ENCODE assay signal across 19 cellular contexts in the genomic region with DNA sequence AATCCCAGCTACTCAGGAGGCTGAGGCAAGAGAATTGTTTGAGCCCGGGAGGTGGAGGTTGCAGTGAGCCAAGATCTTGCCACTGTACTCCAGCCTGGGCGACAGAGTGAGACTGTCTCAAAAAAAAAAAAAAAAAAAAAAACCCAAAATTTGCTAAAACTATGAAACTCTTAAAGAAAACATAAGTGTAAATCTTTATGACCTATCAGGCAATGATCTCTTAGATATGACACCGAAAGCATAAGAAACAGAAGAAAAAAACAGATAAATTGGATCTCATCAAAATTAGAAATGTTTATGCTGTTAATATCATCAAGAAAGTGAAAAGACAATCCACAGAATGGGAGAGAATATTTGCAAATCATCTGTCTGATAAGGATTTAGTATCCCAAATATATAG. TPM values are rescaled to one million over a fixed set of nuclear protein-coding genes. Genes with fewer than 3 reads are reported as not detected.
DNase-seq lines count a peak whose midpoint lies in the region; ATAC-seq, FAIRE-seq and TF ChIP-seq lines count a peak whose summit lies in the region.
"Had no signal": no experiment of that assay in that cellular context is flagged by ENCODE, and none has a peak within 500 bp of the region (broad histone marks: within the 10 kb centered on the region; RNA-seq: fewer than 3 reads in every experiment).

No MANE protein-coding gene starts in this region.

- intact Hi-C loops in K562 (cut with micrococcal nuclease), result no loop called here

- H3K27me3 ChIP-seq in K562 (ENCODE audit: control insufficient read depth in 2 of 2, insufficient read depth in 2 of 2, low read length in 2 of 2), result peaks cover 41 to 56% of the 10 kb centered on the region in 2 experiments

- H4K20me1 ChIP-seq in K562 (replicated peaks; ENCODE audit: control insufficient read depth, insufficient read depth, low read length), result 0 out of 2 replicates have a peak, but pooled peaks cover 4% of the 10 kb centered on the region
- H4K20me1 ChIP-seq: BLaER1 had no signal

- TF ChIP-seq CTCF in HEK293 (tag by site-specific recombination; IDR thresholded peaks at IDR 0.05), result no peak
- TF ChIP-seq CTCF in K562 (IDR thresholded peaks at IDR 0.05 in 2 of 3, conservative IDR thresholded peaks at IDR 0.05 in 1 of 3; ENCODE audit: insufficient read depth in 2 of 3, low read depth in 1 of 3, low read length in 3 of 3), result no peak

- H3K9ac ChIP-seq in K562 (ENCODE audit: insufficient read depth in 1 of 2, low read depth in 2 of 2, low read length in 2 of 2), result no peak overlapping the region
- H3K9ac ChIP-seq: BLaER1, GM23248 had no signal

- H3K4me1 ChIP-seq in HEK293 (ENCODE audit: control insufficient read depth, insufficient read depth, low read length) (peaks cover 8% of the 10 kb centered on the region), K562 (replicated peaks in 1 of 2; ENCODE audit: control insufficient read depth in 2 of 2, insufficient read depth in 2 of 2, low read length in 2 of 2) (peaks cover 0 to 7% of the 10 kb centered on the region in 2 experiments; a peak in 1 of 5 replicates)
- H3K4me1 ChIP-seq: HAP-1 had no signal

- no peaks in the 10 kb centered on the region for H3K9me1 ChIP-seq in K562 (ENCODE audit: control insufficient read depth, insufficient read depth, low read length)

- H3K4me3 ChIP-seq in HEK293 (ENCODE audit: low read depth, low read length), result no peak overlapping the region
- no peak overlapping the region for H3K4me3 ChIP-seq in K562
- H3K4me3 ChIP-seq: BLaER1, GM23248, HAP-1 had no signal

- in situ Hi-C loops in K562 (cut with MboI), result no loop called here

- TF ChIP-seq POLR2A in K562 (conservative IDR thresholded peaks at IDR 0.05), result no peak

- POLR2A ChIA-PET in HEK293 (lab: Yijun Ruan, JAX), result no interaction called here
- POLR2A ChIA-PET in K562 (lab: Yijun Ruan, JAX), result interaction anchor here (0.6 kb wide), 2 partner anchors 186 to 646 kb away, joined by 3 read pairs; no protein-coding TSS in a partner anchor

- H3K9me3 ChIP-seq in HEK293 (ENCODE audit: control insufficient read depth, insufficient read depth, low read depth, low read length) (no peaks in the 10 kb centered on the region), K562 (replicated peaks; ENCODE audit: control insufficient read depth, insufficient read depth, low read depth, low read length) (no peaks in the 10 kb centered on the region)
- H3K9me3 ChIP-seq: BLaER1, HAP-1 had no signal

- CTCF ChIA-PET in HEK293 (lab: Yijun Ruan, JAX), result no interaction called here
- CTCF ChIA-PET in K562 (lab: Yijun Ruan, JAX; ENCODE audit: low intra/inter-chr PET ratio), result no interaction called here

- ATAC-seq in K562 (no peak), GM19452 (IDR thresholded peaks at IDR 0.05; ENCODE audit: unreplicated experiment) (no peak), GM19324 (IDR thresholded peaks at IDR 0.05; ENCODE audit: low FRiP score, unreplicated experiment) (no peak)

- no peak overlapping the region for H3K27ac ChIP-seq in HEK293 (ENCODE audit: extremely low read depth, low read depth, low read length)
- no peak overlapping the region for H3K27ac ChIP-seq in K562 (ENCODE audit: extremely low read depth, low read depth, low read length)
- H3K27ac ChIP-seq: BLaER1, GM23248, HL-60 had no signal

- no peaks in the 10 kb centered on the region for H3K79me2 ChIP-seq in K562 (ENCODE audit: control insufficient read depth, insufficient read depth, low read length)

- H3K4me2 ChIP-seq in K562 (ENCODE audit: insufficient read depth, low read length), result no peak overlapping the region
- H3K4me2 ChIP-seq: BLaER1 had no signal

- TF ChIP-seq RAD21 in K562 (CRISPR knock-in tag; conservative IDR thresholded peaks at IDR 0.05 in 1 of 2, IDR thresholded peaks at IDR 0.05 in 1 of 2), result no peak

- H3K36me3 ChIP-seq in HEK293 (ENCODE audit: control insufficient read depth in 2 of 2, insufficient read depth in 1 of 2, low read length in 2 of 2) (no peaks in the 10 kb centered on the region), K562 (ENCODE audit: control insufficient read depth, insufficient read depth, low read length) (no peaks in the 10 kb centered on the region)
- H3K36me3 ChIP-seq: BLaER1, HAP-1 had no signal

- BruUV-seq in K562 (replicated peaks; lab: Mats Ljungman, UMichigan), result no TSS peak

- DNase-seq in K562 (ENCODE audit: extremely low read depth in 1 of 4, low spot score in 3 of 4) (no peak), superior temporal gyrus (ENCODE audit: extremely low spot score) (peak; percentile 7), SK-N-DZ (ENCODE audit: low spot score) (no peak)
- DNase-seq: CD4-positive, alpha-beta memory T cell; DMS153; DMS79 treated with DMSO at 0.1 percent for 48 hours; GF-D8; GM23248; IMR-90; KBM-7 had no signal

- no peak for TF ChIP-seq EP300 in K562 (IDR thresholded peaks at IDR 0.05; ENCODE audit: low read length)

- peak; percentile 19 for FAIRE-seq in K562 (lab: Jason Lieb, UNC)
- FAIRE-seq: A204.1 had no signal

- H2AFZ ChIP-seq in K562 (ENCODE audit: low read depth, low read length), result no peak overlapping the region
- H2AFZ ChIP-seq: GM23248 had no signal

- 0% methylated on average over 3 of the region's 3 CpGs for WGBS in K562 (ENCODE audit: insufficient coverage, low coverage, missing lambda C conversion rate)

TF ChIP-seq in HEK293, 187 proteins besides CTCF, POLR2A, EP300 and RAD21 (continues in another document):
- TF ChIP-seq ZNF549 (tag by site-specific recombination; IDR thresholded peaks at IDR 0.05), result no peak
- peak; percentile 91 for TF ChIP-seq ZNF362 (tag by site-specific recombination; IDR thresholded peaks at IDR 0.05)

TF ChIP-seq in K562, 482 proteins besides CTCF, POLR2A, EP300 and RAD21:
- TF ChIP-seq ZNF263 (CRISPR knock-in tag; IDR thresholded peaks at IDR 0.05; ENCODE audit: borderline replicate concordance) (no peak), ZNF277 (CRISPR knock-in tag; IDR thresholded peaks at IDR 0.05; ENCODE audit: borderline replicate concordance) (no peak), ZFP1 (CRISPR knock-in tag; IDR thresholded peaks at IDR 0.05) (no peak), BCOR (IDR thresholded peaks at IDR 0.05) (no peak), MAFF (IDR thresholded peaks at IDR 0.05; ENCODE audit: low read length) (no peak), THRAP3 (IDR thresholded peaks at IDR 0.05; ENCODE audit: borderline replicate concordance) (no peak)

RNA-seq across cellular contexts. Expression of gene GRAMD2A, which starts 15.3 kb away (rescaled TPM):
- 0.28 TPM in 1 of 2 replicates, not detected in the other for total RNA-seq in K562 (2011; cell fraction: chromatin; rRNA removed; ENCODE audit: low replicate concordance)
- 0.17 and 0.26 TPM in 2 replicates for total RNA-seq in K562 (2011; cell fraction: nucleolus; rRNA removed)
- total RNA-seq in K562 (2011; cell fraction: nucleoplasm; rRNA removed), result 0.15 TPM in 1 of 2 replicates, not detected in the other
- not detected in 2 replicates for total RNA-seq in K562 (2014; rRNA removed)
- total RNA-seq in K562 (2014; rRNA removed; fragmentation: Illumina TruSeq; extraction: Trizol), result not detected in 2 replicates
- total RNA-seq in K562 (2015; rRNA removed; fragmentation: Illumina TruSeq; extraction: Trizol), result not detected in 2 replicates
- not detected in 2 replicates for total RNA-seq in K562 (2021)
- polyA plus RNA-seq in K562 (2011; rRNA removed), result 0.14 and 0.22 TPM in 2 replicates
- 0.03 and 0.16 TPM in 2 replicates for polyA plus RNA-seq in K562 (2011; cell fraction: cytosol; rRNA removed)
- polyA plus RNA-seq in K562 (2011; cell fraction: nucleus; rRNA removed), result 0.14 and 1.1 TPM in 2 replicates
- polyA plus RNA-seq in K562 (2012), result not detected in 2 replicates
- not detected in 2 replicates for polyA plus RNA-seq in K562 (2014; fragmentation: Illumina TruSeq; extraction: Trizol)
- not detected for polyA plus RNA-seq in K562 (2014; fragmentation: Nextera tagmentation; extraction: Ambion mirVana)
- polyA plus RNA-seq in K562 (2014; rRNA removed), result 0.08 TPM in 1 of 2 replicates, not detected in the other
- polyA minus RNA-seq in K562 (2011; rRNA and poly(A)+ RNA removed), result 0.14 TPM in 1 of 2 replicates, not detected in the other
- polyA minus RNA-seq in K562 (2011; cell fraction: cytosol; rRNA and poly(A)+ RNA removed), result not detected in 2 replicates
- 0.40 TPM in 1 of 2 replicates, not detected in the other for polyA minus RNA-seq in K562 (2011; cell fraction: nucleus; rRNA and poly(A)+ RNA removed)
- polyA plus RNA-seq in SK-N-DZ (2014; cell fraction: cytosol; rRNA removed), result not detected in 2 replicates
- not detected in 2 replicates for polyA plus RNA-seq in SK-N-DZ (2014; cell fraction: nucleus; rRNA removed)
- total RNA-seq: CD4-positive, alpha-beta memory T cell; GM23248; HT1080 had no signal
- polyA plus RNA-seq: CD14-positive monocyte; CD4-positive, alpha-beta memory T cell; GM23248 had no signal

RNA-seq across cellular contexts. Expression of gene PKM, which starts 48.7 kb away (rescaled TPM):
- 776 and 1,084 TPM in 2 replicates for total RNA-seq in K562 (2011; cell fraction: chromatin; rRNA removed; ENCODE audit: low replicate concordance)
- 622 and 649 TPM in 2 replicates for total RNA-seq in K562 (2011; cell fraction: nucleolus; rRNA removed)
- total RNA-seq in K562 (2011; cell fraction: nucleoplasm; rRNA removed), result 690 and 711 TPM in 2 replicates
- total RNA-seq in K562 (2014; rRNA removed) (368 and 422 TPM in 2 replicates), K562 (2014; rRNA removed; fragmentation: Illumina TruSeq; extraction: Trizol) (309 and 338 TPM in 2 replicates), K562 (2015; rRNA removed; fragmentation: Illumina TruSeq; extraction: Trizol) (472 and 481 TPM in 2 replicates), K562 (2021) (466 and 471 TPM in 2 replicates)
- polyA plus RNA-seq in K562 (2011; rRNA removed) (825 and 845 TPM in 2 replicates), K562 (2014; fragmentation: Illumina TruSeq; extraction: Trizol) (507 and 521 TPM in 2 replicates), K562 (2014; fragmentation: Nextera tagmentation; extraction: Ambion mirVana) (100 to 1,000 TPM; 140 to 308 TPM), K562 (2014; rRNA removed) (383 and 417 TPM in 2 replicates)
- 818 and 936 TPM in 2 replicates for polyA plus RNA-seq in K562 (2011; cell fraction: cytosol; rRNA removed)
- polyA plus RNA-seq in K562 (2011; cell fraction: nucleus; rRNA removed), result 810 and 976 TPM in 2 replicates
- polyA plus RNA-seq in K562 (2012), result 655 and 840 TPM in 2 replicates
- polyA minus RNA-seq in K562 (2011; rRNA and poly(A)+ RNA removed), result 1,620 and 1,672 TPM in 2 replicates
- polyA minus RNA-seq in K562 (2011; cell fraction: cytosol; rRNA and poly(A)+ RNA removed), result 474 and 637 TPM in 2 replicates
- 388 and 642 TPM in 2 replicates for polyA minus RNA-seq in K562 (2011; cell fraction: nucleus; rRNA and poly(A)+ RNA removed)
- polyA plus RNA-seq in SK-N-DZ (2014; cell fraction: cytosol; rRNA removed), result 973 and 1,108 TPM in 2 replicates
- 738 and 804 TPM in 2 replicates for polyA plus RNA-seq in SK-N-DZ (2014; cell fraction: nucleus; rRNA removed)
